11 cellular contexts compared by ENCODE assay signal in genomic region chr5:38607930-38608545, GRCh38. TPM values are rescaled to one million over a fixed set of nuclear protein-coding genes. Genes with fewer than 3 reads are reported as not detected.
DNase-seq lines count a peak whose midpoint lies in the region; ATAC-seq and TF ChIP-seq lines count a peak whose summit lies in the region.
"Had no signal": no experiment of that assay in that cellular context is flagged by ENCODE, and none has a peak within 500 bp of the region (broad histone marks: within the 10 kb centered on the region; RNA-seq: fewer than 3 reads in every experiment).

No MANE protein-coding gene starts in this region.

- intact Hi-C loops in cardiac septum (cut with DNase I), result no loop called here
- intact Hi-C loops in PC-9 (cut with micrococcal nuclease; ENCODE audit: unreplicated experiment), result loop anchor here (1.0 to 2.0 kb wide), 4 partner anchors 9 to 53 kb away; partner anchors contain the start of gene LIFR
- intact Hi-C loops in thyroid gland (cut with DNase I), result no loop called here
- intact Hi-C loops in mammary epithelial cell (cut with micrococcal nuclease), result no loop called here

- H3K9me3 ChIP-seq in cardiac muscle cell (ENCODE audit: low read depth) (no peaks in the 10 kb centered on the region), PC-9 (ENCODE audit: insufficient read depth, low read depth) (no peaks in the 10 kb centered on the region), thyroid gland (no peaks in the 10 kb centered on the region), mammary epithelial cell (replicated peaks; ENCODE audit: insufficient read depth, low read length) (no peaks in the 10 kb centered on the region)
- H3K9me3 ChIP-seq: upper lobe of left lung had no signal

- no peaks in the 10 kb centered on the region for H3K9me2 ChIP-seq in PC-9 (ENCODE audit: insufficient read depth)

- 58 to 60% methylated on average over 4 of the region's 4 CpGs for WGBS in thyroid gland, 2 donors
- WGBS in mammary epithelial cell (ENCODE audit: low coverage, missing lambda C conversion rate), result 59% methylated on average over 4 of the region's 4 CpGs

- H3K4me3 ChIP-seq in cardiac muscle cell, result no peak overlapping the region
- H3K4me3 ChIP-seq in PC-9, result no peak overlapping the region
- no peak overlapping the region for H3K4me3 ChIP-seq in thyroid gland (replicated peaks in 1 of 3)
- no peak overlapping the region for H3K4me3 ChIP-seq in mammary epithelial cell (replicated peaks in 1 of 3; ENCODE audit: insufficient read depth in 1 of 3, low read depth in 2 of 3, low read length in 3 of 3)
- H3K4me3 ChIP-seq: upper lobe of left lung had no signal

- H2AFZ ChIP-seq in PC-9, result no peak overlapping the region
- H2AFZ ChIP-seq in mammary epithelial cell (ENCODE audit: low read depth, low read length), result no peak overlapping the region

- H3F3A ChIP-seq in PC-9 (ENCODE audit: insufficient read depth, low read depth), result peaks cover 19% of the 10 kb centered on the region; the same call in 1 of the 2 replicates

- CTCF ChIA-PET in PC-9 (lab: Charles Lee), result interaction anchor here (0.5 to 2.5 kb wide), 5 partner anchors 9 to 184 kb away, joined by 3 to 9 read pairs (median 4); no protein-coding TSS in a partner anchor
- CTCF ChIA-PET in mammary epithelial cell (lab: Charles Lee; ENCODE audit: low non-redundant PET), result interaction anchor here (0.7 kb wide), 1 partner anchor 167 kb away, joined by 8 read pairs; no protein-coding TSS in a partner anchor

- no peak for ATAC-seq in HG03280 (IDR thresholded peaks at IDR 0.05; ENCODE audit: unreplicated experiment)
- ATAC-seq: activated T-cell treated with anti-CD3 and anti-CD28 coated beads, Interleukin-2, amount 50 U/mL, for 4 hours had no signal

- H3K27ac ChIP-seq in cardiac muscle cell (peak overlapping the region; percentile 84), PC-9 (peak overlapping the region; percentile 33; the same call in 1 of the 2 replicates), thyroid gland (peak overlapping the region; percentile 27 to 64 (median 35)), mammary epithelial cell (ENCODE audit: insufficient read depth, low read depth, low read length) (no peak overlapping the region)

- DNase-seq in cardiac muscle cell (ENCODE audit: low read depth in 1 of 2, low spot score in 1 of 2) (peak; percentile 63 to 68), cardiac septum (ENCODE audit: low spot score) (no peak), PC-9 (peak; percentile 48 to 76), iPS-NIHi11 (ENCODE audit: low spot score) (peak; percentile 10), thyroid gland (peak; percentile 16 to 25), mammary epithelial cell (no peak), NCI-H526 treated with DMSO at 0.1 percent for 48 hours (lab: John Stamatoyannopoulos, UW) (no peak)
- DNase-seq: activated CD4-positive, CD25-positive, alpha-beta regulatory T cell treated with anti-CD3 and anti-CD28 coated beads, Interleukin-2, amount 50 U/mL, for 72 hours; activated T-cell treated with anti-CD3 and anti-CD28 coated beads, Interleukin-2, amount 50 U/mL, for 4 hours had no signal

- H3K27me3 ChIP-seq in cardiac muscle cell (no peaks in the 10 kb centered on the region), PC-9 (ENCODE audit: insufficient read depth, low read depth) (no peaks in the 10 kb centered on the region), thyroid gland (no peaks in the 10 kb centered on the region), mammary epithelial cell (ENCODE audit: insufficient read depth, low read length) (no peaks in the 10 kb centered on the region)
- H3K27me3 ChIP-seq: upper lobe of left lung had no signal

- H3K79me2 ChIP-seq in PC-9 (ENCODE audit: low read depth), result no peaks in the 10 kb centered on the region
- H3K79me2 ChIP-seq in mammary epithelial cell (ENCODE audit: insufficient read depth, low read length), result no peaks in the 10 kb centered on the region

- H3K4me2 ChIP-seq in PC-9 (peak overlapping the region; percentile 39), mammary epithelial cell (ENCODE audit: insufficient read depth, low read depth, low read length) (no peak overlapping the region)

- BruUV-seq in PC-9 (replicated peaks; lab: Mats Ljungman, UMichigan) (no TSS peak), mammary epithelial cell (replicated peaks; lab: Mats Ljungman, UMichigan) (no TSS peak)

- TF ChIP-seq POLR2A in thyroid gland (IDR thresholded peaks at IDR 0.05), result no peak

- POLR2A ChIA-PET in PC-9 (lab: Charles Lee; ENCODE audit: unreplicated experiment), result interaction anchor here (0.6 to 0.7 kb wide), 5 partner anchors 9 to 1929 kb away, joined by 3 to 9 read pairs (median 4); no protein-coding TSS in a partner anchor

- no peaks in the 10 kb centered on the region for H3K36me3 ChIP-seq in cardiac muscle cell
- H3K36me3 ChIP-seq in PC-9 (ENCODE audit: low read depth), result no peaks in the 10 kb centered on the region
- H3K36me3 ChIP-seq in thyroid gland, result no peaks in the 10 kb centered on the region
- no peaks in the 10 kb centered on the region for H3K36me3 ChIP-seq in mammary epithelial cell (ENCODE audit: insufficient read depth, low read length)
- H3K36me3 ChIP-seq: upper lobe of left lung had no signal

- H3K4me1 ChIP-seq in cardiac muscle cell (ENCODE audit: low read depth) (peaks cover 42% of the 10 kb centered on the region), PC-9 (replicated peaks; ENCODE audit: insufficient read depth) (peaks cover 24% of the 10 kb centered on the region), thyroid gland (peaks cover 20 to 33% of the 10 kb centered on the region in 2 donors), mammary epithelial cell (ENCODE audit: insufficient read depth, low read length) (peaks cover 4% of the 10 kb centered on the region)

- no peaks in the 10 kb centered on the region for H4K20me1 ChIP-seq in PC-9 (ENCODE audit: insufficient read depth)
- H4K20me1 ChIP-seq in mammary epithelial cell (ENCODE audit: insufficient read depth, low read length), result no peaks in the 10 kb centered on the region

- dilution Hi-C loops in mammary epithelial cell (cut with HindIII; ENCODE audit: low sequenced_read_pairs), result no loop called here

- H3K9ac ChIP-seq in mammary epithelial cell (ENCODE audit: insufficient read depth, low read length), result no peak overlapping the region

- in situ Hi-C loops in mammary epithelial cell (cut with MboI; ENCODE audit: low sequenced_read_pairs in 2 of 2), result no loop called here

- TF ChIP-seq CTCF in cardiac muscle cell (IDR thresholded peaks at IDR 0.05; ENCODE audit: low read depth, low read length), result no peak
- no peak for TF ChIP-seq CTCF in PC-9 (conservative IDR thresholded peaks at IDR 0.05)
- no peak for TF ChIP-seq CTCF in thyroid gland (IDR thresholded peaks at IDR 0.05)
- TF ChIP-seq CTCF in mammary epithelial cell (conservative IDR thresholded peaks at IDR 0.05 in 1 of 2, IDR thresholded peaks at IDR 0.05 in 1 of 2; ENCODE audit: extremely low read depth in 1 of 2, insufficient read depth in 1 of 2, low read depth in 1 of 2, low read length in 2 of 2), result no peak

RNA-seq across cellular contexts. Expression of gene LIFR, which starts 51.6 kb away (rescaled TPM):
- total RNA-seq in cardiac muscle cell, result 21.4 and 35.6 TPM in 2 replicates
- 20.7 and 29.1 TPM in 2 replicates for polyA plus RNA-seq in cardiac muscle cell
- 30.9 TPM for total RNA-seq in cardiac septum
- 22.0 and 28.6 TPM in 2 replicates for total RNA-seq in PC-9 (2021)
- 100 to 1,000 TPM; 172 to 446 (median 233) TPM for total RNA-seq in thyroid gland
- total RNA-seq in mammary epithelial cell, result 10 to 100 TPM in 1 of 2 donors, 1 to 10 TPM in 1; 4.4 to 26.3 TPM
- polyA plus RNA-seq in mammary epithelial cell, result 1.6 TPM
- polyA minus RNA-seq in mammary epithelial cell, result 1.6 TPM

Comparison
In these comparisons a context has a peak if more than half of its experiments do, and no peak if none do; other contexts are left out.
1. DNase-seq: peak in cardiac muscle cell (2 of 2), PC-9 (2 of 2), iPS-NIHi11 (single experiment) and thyroid gland (2 of 2); none in cardiac septum (single experiment), mammary epithelial cell (single experiment) and NCI-H526 treated with DMSO at 0.1 percent for 48 hours (single experiment).